In the genomic region with DNA sequence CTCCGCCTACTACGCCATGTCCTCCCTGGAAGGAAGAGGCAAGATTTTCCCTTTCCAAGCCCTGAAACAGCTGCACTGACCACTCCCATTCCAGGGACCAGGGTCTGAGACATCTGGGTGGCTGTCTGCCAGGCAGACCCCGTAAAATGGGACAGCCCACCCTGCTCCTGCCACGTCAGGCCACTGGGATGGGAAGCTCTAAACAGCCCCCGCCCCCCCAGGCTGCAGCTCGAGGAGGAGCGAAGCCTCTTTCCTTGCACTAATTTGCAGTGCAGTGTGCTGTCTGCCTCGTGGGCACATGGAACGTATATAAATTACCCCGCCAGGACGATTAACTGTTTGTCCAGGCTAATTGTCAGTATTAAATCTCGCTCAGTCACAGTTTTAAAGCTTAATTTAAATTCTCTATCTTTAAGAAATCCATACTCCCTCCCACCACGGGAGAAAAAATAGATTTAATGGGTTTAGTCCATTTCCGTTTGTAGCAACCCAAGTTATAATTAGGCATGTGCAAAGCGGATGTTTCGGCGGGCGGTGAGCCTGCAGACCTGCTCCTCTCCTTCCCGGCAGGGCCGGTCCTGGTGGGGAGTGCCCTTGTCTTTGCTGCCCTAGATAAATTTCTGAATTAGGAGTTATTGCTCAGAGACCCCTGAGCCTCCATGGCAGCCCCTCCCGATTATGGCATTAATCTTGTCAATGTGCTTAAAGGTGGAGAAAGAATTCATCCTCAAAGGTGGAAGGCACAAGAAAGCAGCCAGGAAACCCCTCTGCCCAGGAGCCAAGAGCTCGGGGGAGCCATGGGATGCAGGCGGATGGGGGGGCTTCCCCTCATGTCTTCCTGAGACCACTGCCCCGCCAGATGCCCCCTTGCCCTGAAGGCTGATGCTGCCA, we compare ENCODE assay signal across 9 cellular contexts.
DNase-seq lines count a peak whose midpoint lies in the region; ATAC-seq lines count a peak whose summit lies in the region.
"Had no signal": no experiment of that assay in that cellular context is flagged by ENCODE, and none has a peak within 500 bp of the region (broad histone marks: within the 10 kb centered on the region; RNA-seq: fewer than 3 reads in every experiment).

No MANE protein-coding gene starts in this region.

- no peak overlapping the region for H3K9ac ChIP-seq in subcutaneous abdominal adipose tissue (ENCODE audit: low read length in 5 of 5)

- ATAC-seq in HG02798 (IDR thresholded peaks at IDR 0.05; ENCODE audit: poor library complexity, unreplicated experiment), result no peak

- peak overlapping the region in 4 of 5 donors; percentile 26 to 48 (median 41) for H3K4me3 ChIP-seq in subcutaneous abdominal adipose tissue (ENCODE audit: low read depth in 1 of 5, low read length in 5 of 5)

- peaks cover 0 to 43% (median 25%) of the 10 kb centered on the region in 5 donors for H3K27me3 ChIP-seq in subcutaneous abdominal adipose tissue (ENCODE audit: control insufficient read depth in 5 of 5, insufficient read depth in 4 of 5, low read length in 5 of 5)

- H3K4me1 ChIP-seq in subcutaneous abdominal adipose tissue (ENCODE audit: control insufficient read depth in 5 of 5, insufficient read depth in 5 of 5, low read length in 5 of 5), result peaks cover 0 to 14% (median 12%) of the 10 kb centered on the region in 5 donors

- no peak overlapping the region for H3K27ac ChIP-seq in subcutaneous abdominal adipose tissue (ENCODE audit: low read depth, low read length)

- intact Hi-C loops in cardiac septum (cut with DNase I), result no loop called here

- peak; percentile 62 for DNase-seq in activated CD8-positive, alpha-beta memory T cell treated with anti-CD3 and anti-CD28 coated beads for 24 hours
- DNase-seq in activated CD8-positive, alpha-beta memory T cell treated with anti-CD3 and anti-CD28 coated beads, Interleukin-2, amount 50 U/mL, for 4 hours, result no peak
- DNase-seq in RPMI7951 (ENCODE audit: low read depth) (peak; percentile 1), cardiac septum (ENCODE audit: low spot score) (peak; percentile 74), pons (ENCODE audit: low spot score) (no peak), dedifferentiated amniotic fluid mesenchymal stem cell (ENCODE audit: extremely low spot score) (no peak)
- DNase-seq: kidney glomerular epithelial cell had no signal

- H3K9me3 ChIP-seq in subcutaneous abdominal adipose tissue (ENCODE audit: control insufficient read depth in 5 of 5, low read length in 5 of 5), result no peaks in the 10 kb centered on the region

- no peaks in the 10 kb centered on the region for H3K36me3 ChIP-seq in subcutaneous abdominal adipose tissue (ENCODE audit: control insufficient read depth in 5 of 5, insufficient read depth in 5 of 5, low read length in 5 of 5)

Comparison
In these comparisons a context has a peak if more than half of its experiments do, and no peak if none do; other contexts are left out.
1. DNase-seq: peak in activated CD8-positive, alpha-beta memory T cell treated with anti-CD3 and anti-CD28 coated beads for 24 hours (single experiment), RPMI7951 (single experiment) and cardiac septum (single experiment); none in activated CD8-positive, alpha-beta memory T cell treated with anti-CD3 and anti-CD28 coated beads, Interleukin-2, amount 50 U/mL, for 4 hours (single experiment), pons (single experiment) and dedifferentiated amniotic fluid mesenchymal stem cell (single experiment).